ENCODE assay signal across 29 cellular contexts in genomic region chrX:10773318-10773717, GRCh38.
"Had no signal": no experiment of that assay in that cellular context is flagged by ENCODE, and none has a peak within 500 bp of the region (broad histone marks: within the 10 kb centered on the region; RNA-seq: fewer than 3 reads in every experiment).

No MANE protein-coding gene starts in this region.

- DNase-seq: nephron progenitor cell; nucleus accumbens; pancreas; posterior cingulate gyrus; psoas muscle; right cardiac atrium; right lobe of liver; sigmoid colon; small intestine; stimulated activated CD4-positive, alpha-beta T cell treated with anti-CD3 and anti-CD28 coated beads, Interleukin-15, amount 100 ng/mL, for 24 hours; stimulated activated CD4-positive, alpha-beta T cell treated with anti-CD3 and anti-CD28 coated beads, Interleukin-2, amount 100 ng/mL, for 24 hours; stimulated activated CD4-positive, alpha-beta T cell treated with anti-CD3 and anti-CD28 coated beads, Interleukin-2, amount 100 ng/mL, for 48 hours; stimulated activated CD4-positive, alpha-beta T cell treated with anti-CD3 and anti-CD28 coated beads, Interleukin-4, amount 100 ng/mL, for 24 hours; stimulated activated naive B cell treated with anti-CD40 and anti-IgM and Interleukin-4, amounts not matched to agents 10 μg/mL and 1 μg/mL and 100 μg/mL, for 72 hours; stimulated activated naive CD4-positive, alpha-beta T cell treated with Interleukin-2 at 50 U/mL for 16 hours; stomach; thyroid gland; trophoblast cell; upper lobe of left lung had no signal

- H3K27ac Mint-ChIP-seq: natural killer cell treated with Interleukin-12 subunit alpha and Interleukin-12 subunit beta and Interleukin-15 and Interleukin-18, amount 100 ng/mL, for 72 hours; nephron progenitor cell; progenitor cell of endocrine pancreas; stimulated activated effector memory CD8-positive, alpha-beta T cell treated with anti-CD3 and anti-CD28 coated beads, Interleukin-12 subunit alpha, Interleukin-12 subunit beta, amount 100 ng/mL, for 72 hours; stimulated activated naive B cell treated with anti-CD40 and anti-IgM and Interleukin-4, amounts not matched to agents 10 μg/mL and 1 μg/mL and 100 μg/mL, for 72 hours; stimulated activated naive CD8-positive, alpha-beta T cell treated with anti-CD3 and anti-CD28 coated beads, Interleukin-15, Interleukin-2, amounts not matched to agents 100 ng/mL and 50 ng/mL, for 24 hours had no signal

- ATAC-seq: natural killer cell treated with Interleukin-12 subunit alpha and Interleukin-12 subunit beta and Interleukin-15 and Interleukin-18, amount 100 ng/mL, for 72 hours; pancreas; psoas muscle; right cardiac atrium; right lobe of liver; stimulated activated effector memory CD8-positive, alpha-beta T cell treated with anti-CD3 and anti-CD28 coated beads, Interleukin-12 subunit alpha, Interleukin-12 subunit beta, amount 100 ng/mL, for 72 hours; stimulated activated naive B cell treated with anti-CD40 and anti-IgM and Interleukin-4, amounts not matched to agents 10 μg/mL and 1 μg/mL and 100 μg/mL, for 72 hours had no signal

- H3K4me3 Mint-ChIP-seq: natural killer cell treated with Interleukin-12 subunit alpha and Interleukin-12 subunit beta and Interleukin-15 and Interleukin-18, amount 100 ng/mL, for 72 hours; nephron progenitor cell; neural crest cell; stimulated activated effector memory CD8-positive, alpha-beta T cell treated with anti-CD3 and anti-CD28 coated beads, Interleukin-12 subunit alpha, Interleukin-12 subunit beta, amount 100 ng/mL, for 72 hours; stimulated activated naive B cell treated with anti-CD40 and anti-IgM and Interleukin-4, amounts not matched to agents 10 μg/mL and 1 μg/mL and 100 μg/mL, for 72 hours; stimulated activated naive CD8-positive, alpha-beta T cell treated with anti-CD3 and anti-CD28 coated beads, Interleukin-15, Interleukin-2, amounts not matched to agents 100 ng/mL and 50 ng/mL, for 24 hours had no signal

- FAIRE-seq: urothelium cell line had no signal

- H3K27me3 ChIP-seq: neutrophil, right lobe of liver, sigmoid colon, stomach, thyroid gland, tibial nerve, upper lobe of left lung, vagina had no signal

- H3K36me3 ChIP-seq: neutrophil, pancreas, right lobe of liver, sigmoid colon, stomach, thoracic aorta, thyroid gland, tibial nerve, upper lobe of left lung, vagina had no signal

- H3K4me1 Mint-ChIP-seq: stimulated activated effector memory CD8-positive, alpha-beta T cell treated with anti-CD3 and anti-CD28 coated beads, Interleukin-12 subunit alpha, Interleukin-12 subunit beta, amount 100 ng/mL, for 72 hours; stimulated activated naive B cell treated with anti-CD40 and anti-IgM and Interleukin-4, amounts not matched to agents 10 μg/mL and 1 μg/mL and 100 μg/mL, for 72 hours had no signal

- H3K4me3 ChIP-seq: pancreas, psoas muscle, right lobe of liver, sigmoid colon, stomach, thoracic aorta, thyroid gland, tibial nerve, upper lobe of left lung, vagina had no signal

- H3K4me1 ChIP-seq: pancreas, psoas muscle, right lobe of liver, sigmoid colon, stomach, thyroid gland, upper lobe of left lung, vagina had no signal

- H3K9me3 ChIP-seq: neutrophil, pancreas, psoas muscle, right lobe of liver, sigmoid colon, stomach, thoracic aorta, thyroid gland, tibial nerve, upper lobe of left lung, vagina had no signal

- H3K27me3 Mint-ChIP-seq: progenitor cell of endocrine pancreas; stimulated activated naive CD8-positive, alpha-beta T cell treated with anti-CD3 and anti-CD28 coated beads, Interleukin-15, Interleukin-2, amounts not matched to agents 100 ng/mL and 50 ng/mL, for 24 hours had no signal

- H3K36me3 Mint-ChIP-seq: natural killer cell treated with Interleukin-12 subunit alpha and Interleukin-12 subunit beta and Interleukin-15 and Interleukin-18, amount 100 ng/mL, for 72 hours; stimulated activated effector memory CD8-positive, alpha-beta T cell treated with anti-CD3 and anti-CD28 coated beads, Interleukin-12 subunit alpha, Interleukin-12 subunit beta, amount 100 ng/mL, for 72 hours; stimulated activated naive B cell treated with anti-CD40 and anti-IgM and Interleukin-4, amounts not matched to agents 10 μg/mL and 1 μg/mL and 100 μg/mL, for 72 hours had no signal

- H3K27ac ChIP-seq: neutrophil, pancreas, psoas muscle, right lobe of liver, sigmoid colon, stomach, thoracic aorta, thyroid gland, tibial nerve, upper lobe of left lung, vagina had no signal
